In the genomic region with DNA sequence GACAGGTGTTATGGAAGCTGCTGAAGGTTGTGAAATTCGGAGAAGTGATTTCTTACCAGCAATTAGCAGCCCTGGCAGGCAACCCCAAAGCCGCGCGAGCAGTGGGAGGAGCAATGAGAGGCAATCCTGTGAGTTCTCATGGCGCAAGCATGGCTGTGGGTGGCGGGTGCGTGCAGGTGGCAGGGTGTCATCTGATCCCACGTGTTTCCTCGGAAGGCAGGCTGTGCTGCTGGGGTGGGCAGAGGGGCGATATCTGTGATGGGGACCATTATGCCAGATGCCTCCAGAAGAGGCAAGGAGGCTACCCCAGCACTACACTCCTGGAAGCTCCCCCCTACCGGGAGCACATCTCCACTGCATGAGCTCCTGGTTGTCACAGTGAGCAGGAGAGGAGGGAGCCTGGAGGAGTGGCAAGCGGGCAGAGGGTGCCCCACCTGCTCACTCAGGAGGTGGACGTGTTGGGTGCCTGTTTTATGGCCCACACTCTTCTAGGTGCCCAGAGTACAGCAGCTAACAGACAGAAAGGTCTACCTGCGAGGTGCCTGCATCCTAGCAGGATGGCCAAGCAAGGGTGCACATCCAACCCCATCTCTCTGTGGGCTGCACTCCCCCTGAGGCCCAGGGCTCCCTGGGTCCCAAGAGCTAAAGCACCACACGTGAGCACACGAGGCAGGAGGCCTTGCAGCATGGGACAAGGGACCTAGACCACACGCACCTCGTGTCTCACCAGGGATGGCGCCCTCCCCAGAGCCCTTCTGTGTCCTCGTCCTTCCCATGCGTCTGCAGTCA, we compare ENCODE assay signal across 1 cellular context.
TF ChIP-seq lines count a peak whose summit lies in the region.

No MANE protein-coding gene starts in this region.

TF ChIP-seq in HepG2, 621 proteins besides CTCF, POLR2A, EP300 and RAD21 (continued from another document):
- TF ChIP-seq STAT6 (CRISPR knock-in tag; IDR thresholded peaks at IDR 0.05; ENCODE audit: borderline replicate concordance), result no peak
- TF ChIP-seq FUBP1 (CRISPR knock-in tag; IDR thresholded peaks at IDR 0.05; ENCODE audit: borderline replicate concordance), result no peak
- no peak for TF ChIP-seq ZMYM4 (CRISPR knock-in tag; IDR thresholded peaks at IDR 0.05)
- TF ChIP-seq RBAK (CRISPR knock-in tag; IDR thresholded peaks at IDR 0.05), result no peak
- TF ChIP-seq SALL2 (CRISPR knock-in tag; IDR thresholded peaks at IDR 0.05), result no peak
- TF ChIP-seq PHF21A (CRISPR knock-in tag; IDR thresholded peaks at IDR 0.05), result no peak
- no peak for TF ChIP-seq RBM22 (optimal IDR thresholded peaks at IDR 0.05; ENCODE audit: low read length)
- TF ChIP-seq HMGXB4 (CRISPR knock-in tag; IDR thresholded peaks at IDR 0.05; ENCODE audit: borderline replicate concordance in 1 of 2, low read depth in 1 of 2), result no peak
